ENCODE assay signal across 23 cellular contexts in the genomic region with DNA sequence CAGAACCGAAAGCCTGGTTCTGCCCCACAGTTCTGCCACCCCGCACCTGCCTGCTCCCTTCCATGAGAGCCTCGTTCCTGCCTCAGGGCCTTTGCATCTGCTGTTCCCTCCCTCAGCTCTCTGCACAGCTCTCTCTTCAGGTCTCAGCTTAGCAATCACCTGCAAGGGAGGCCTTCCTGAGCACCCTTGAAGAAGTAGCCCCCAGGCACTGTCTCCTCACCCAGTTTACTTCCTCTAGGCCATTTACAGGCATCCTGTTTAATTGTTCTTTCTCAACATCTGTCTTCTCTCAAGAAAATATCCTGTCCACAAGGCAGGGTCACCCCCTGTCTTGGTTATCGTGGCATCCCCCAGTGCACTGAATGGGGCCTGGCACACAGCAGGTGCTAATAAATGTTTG. TPM values are rescaled to one million over a fixed set of nuclear protein-coding genes. Genes with fewer than 3 reads are reported as not detected.
DNase-seq lines count a peak whose midpoint lies in the region; ATAC-seq, FAIRE-seq and TF ChIP-seq lines count a peak whose summit lies in the region.
"Had no signal": no experiment of that assay in that cellular context is flagged by ENCODE, and none has a peak within 500 bp of the region (broad histone marks: within the 10 kb centered on the region; RNA-seq: fewer than 3 reads in every experiment).

No MANE protein-coding gene starts in this region.

- no peaks in the 10 kb centered on the region for H3K79me2 ChIP-seq in OCI-LY3 (ENCODE audit: low read length)

- peak overlapping the region; percentile 3 to 75 (median 7) for H3K27ac Mint-ChIP-seq in CD4-positive, CD25-positive, alpha-beta regulatory T cell
- H3K27ac Mint-ChIP-seq: CD8-positive, alpha-beta T cell; type B pancreatic cell had no signal

- DNase-seq in CD4-positive, CD25-positive, alpha-beta regulatory T cell, result no peak
- no peak for DNase-seq in GM19239 (ENCODE audit: insufficient read length, low spot score)
- peak; percentile 26 for DNase-seq in germinal center (ENCODE audit: low spot score)
- no peak for DNase-seq in NCI-H1048 (lab: John Stamatoyannopoulos, UW)
- DNase-seq in left ventricle myocardium inferior, result no peak
- DNase-seq: activated CD8-positive, alpha-beta memory T cell treated with anti-CD3 and anti-CD28 coated beads for 24 hours; activated naive CD4-positive, alpha-beta T cell treated with Interleukin-2 at 50 U/mL for 16 hours; activated T-cell treated with anti-CD3 and anti-CD28 coated beads, Interleukin-2, amount 50 U/mL, for 4 hours; left cardiac atrium; NCI-H187 treated with DMSO at 0.1 percent for 48 hours; NCI-H774; stimulated activated CD4-positive, alpha-beta T cell treated with anti-CD3 and anti-CD28 coated beads, Interleukin-2, amount 100 ng/mL, for 24 hours; stomach; T1000 had no signal

- H3K9me3 ChIP-seq in CD4-positive, CD25-positive, alpha-beta regulatory T cell (ENCODE audit: control insufficient read depth in 2 of 2, low read length in 2 of 2), result no peaks in the 10 kb centered on the region
- no peaks in the 10 kb centered on the region for H3K9me3 ChIP-seq in OCI-LY3 (ENCODE audit: insufficient read depth, low read length)
- no peaks in the 10 kb centered on the region for H3K9me3 ChIP-seq in left ventricle myocardium inferior (replicated peaks)
- H3K9me3 ChIP-seq: prostate gland, stomach had no signal

- no peaks in the 10 kb centered on the region for H3K27me3 Mint-ChIP-seq in CD4-positive, CD25-positive, alpha-beta regulatory T cell

- no peaks in the 10 kb centered on the region for H3K9me3 Mint-ChIP-seq in CD4-positive, CD25-positive, alpha-beta regulatory T cell
- H3K9me3 Mint-ChIP-seq: activated T-cell treated with anti-CD3 and anti-CD28 coated beads, Interleukin-2, amount 50 U/mL, for 4 hours; CD8-positive, alpha-beta T cell; type B pancreatic cell had no signal

- no peak for ATAC-seq in CD4-positive, CD25-positive, alpha-beta regulatory T cell (ENCODE audit: low read depth in 2 of 2)
- ATAC-seq in GM21515 (IDR thresholded peaks at IDR 0.05; ENCODE audit: unreplicated experiment), result no peak
- ATAC-seq in GM21423 (IDR thresholded peaks at IDR 0.05; ENCODE audit: unreplicated experiment), result no peak
- ATAC-seq: activated T-cell treated with anti-CD3 and anti-CD28 coated beads, Interleukin-2, amount 50 U/mL, for 4 hours; CD8-positive, alpha-beta T cell; HCT116; left cardiac atrium; SK-N-SH treated with all-trans-retinoic acid at 6 μM for 48 hours had no signal

- H2AFZ ChIP-seq in OCI-LY3 (ENCODE audit: low read depth, low read length), result no peak overlapping the region

- no peaks in the 10 kb centered on the region for H3K27me3 ChIP-seq in CD4-positive, CD25-positive, alpha-beta regulatory T cell (ENCODE audit: control insufficient read depth, insufficient read depth, low read length)
- H3K27me3 ChIP-seq in OCI-LY3 (ENCODE audit: low read depth, low read length) (no peaks in the 10 kb centered on the region), left ventricle myocardium inferior (ENCODE audit: low read depth) (no peaks in the 10 kb centered on the region)
- H3K27me3 ChIP-seq: stomach had no signal

- H3K4me1 ChIP-seq in CD4-positive, CD25-positive, alpha-beta regulatory T cell (ENCODE audit: control insufficient read depth, insufficient read depth, low read length, poor library complexity, severe bottlenecking), result no peaks in the 10 kb centered on the region
- H3K4me1 ChIP-seq in OCI-LY3 (ENCODE audit: low read length) (peaks cover 87% of the 10 kb centered on the region), left ventricle myocardium inferior (peaks cover 12% of the 10 kb centered on the region)
- H3K4me1 ChIP-seq: prostate gland had no signal

- no peak overlapping the region for H3K27ac ChIP-seq in CD4-positive, CD25-positive, alpha-beta regulatory T cell (ENCODE audit: insufficient read depth, low read length, poor library complexity, severe bottlenecking)
- H3K27ac ChIP-seq in OCI-LY3 (ENCODE audit: low read length) (peak overlapping the region; percentile 82), left ventricle myocardium inferior (replicated peaks) (no peak overlapping the region)
- H3K27ac ChIP-seq: prostate gland, stomach had no signal

- H3K4me3 ChIP-seq in CD4-positive, CD25-positive, alpha-beta regulatory T cell (ENCODE audit: low read depth, low read length), result no peak overlapping the region
- H3K4me3 ChIP-seq in OCI-LY3 (ENCODE audit: low read length) (no peak overlapping the region), left ventricle myocardium inferior (no peak overlapping the region)
- H3K4me3 ChIP-seq: prostate gland, stomach had no signal

- H3K4me2 ChIP-seq in OCI-LY3 (ENCODE audit: low read length), result peak overlapping the region; percentile 45

- no peak overlapping the region for H3K4me3 Mint-ChIP-seq in CD4-positive, CD25-positive, alpha-beta regulatory T cell
- H3K4me3 Mint-ChIP-seq: activated T-cell treated with anti-CD3 and anti-CD28 coated beads, Interleukin-2, amount 50 U/mL, for 4 hours; CD8-positive, alpha-beta T cell; type B pancreatic cell had no signal

- no peaks in the 10 kb centered on the region for H3K36me3 ChIP-seq in CD4-positive, CD25-positive, alpha-beta regulatory T cell (ENCODE audit: control insufficient read depth, insufficient read depth, low read length)
- H3K36me3 ChIP-seq in OCI-LY3 (replicated peaks; ENCODE audit: low read depth, low read length), result no peaks in the 10 kb centered on the region
- H3K36me3 ChIP-seq in left ventricle myocardium inferior, result no peaks in the 10 kb centered on the region
- H3K36me3 ChIP-seq: prostate gland, stomach had no signal

- no peaks in the 10 kb centered on the region for H4K20me1 ChIP-seq in OCI-LY3 (ENCODE audit: insufficient read depth, low read length)

- intact Hi-C loops in left ventricle myocardium inferior (cut with micrococcal nuclease), result no loop called here

- FAIRE-seq in GM19239 (lab: Jason Lieb, UNC), result peak; percentile 76
- FAIRE-seq: astrocyte had no signal

- peak overlapping the region; percentile 38; the same call in 1 of the 2 replicates for H3K9ac ChIP-seq in OCI-LY3 (ENCODE audit: low read length)

- peaks cover 0 to 6% (median 2%) of the 10 kb centered on the region in 4 donors for H3K4me1 Mint-ChIP-seq in CD4-positive, CD25-positive, alpha-beta regulatory T cell

- no peaks in the 10 kb centered on the region for H3K36me3 Mint-ChIP-seq in CD4-positive, CD25-positive, alpha-beta regulatory T cell
- H3K36me3 Mint-ChIP-seq: CD8-positive, alpha-beta T cell; type B pancreatic cell had no signal

- TF ChIP-seq CTCF in OCI-LY3 (IDR thresholded peaks at IDR 0.05; ENCODE audit: low read depth, low read length) (no peak), left ventricle myocardium inferior (IDR thresholded peaks at IDR 0.05; ENCODE audit: borderline replicate concordance) (no peak)

RNA-seq across cellular contexts. Expression of gene IQSEC1, which starts 13.4 kb away (rescaled TPM):
- total RNA-seq in CD4-positive, CD25-positive, alpha-beta regulatory T cell, result 131 TPM
- 10 to 100 TPM; 17.7 to 23.7 (median 21.0) TPM for polyA plus RNA-seq in CD4-positive, CD25-positive, alpha-beta regulatory T cell
- 78.6 TPM for total RNA-seq in left ventricle myocardium inferior
